8 cellular contexts compared by ENCODE assay signal in the genomic region with DNA sequence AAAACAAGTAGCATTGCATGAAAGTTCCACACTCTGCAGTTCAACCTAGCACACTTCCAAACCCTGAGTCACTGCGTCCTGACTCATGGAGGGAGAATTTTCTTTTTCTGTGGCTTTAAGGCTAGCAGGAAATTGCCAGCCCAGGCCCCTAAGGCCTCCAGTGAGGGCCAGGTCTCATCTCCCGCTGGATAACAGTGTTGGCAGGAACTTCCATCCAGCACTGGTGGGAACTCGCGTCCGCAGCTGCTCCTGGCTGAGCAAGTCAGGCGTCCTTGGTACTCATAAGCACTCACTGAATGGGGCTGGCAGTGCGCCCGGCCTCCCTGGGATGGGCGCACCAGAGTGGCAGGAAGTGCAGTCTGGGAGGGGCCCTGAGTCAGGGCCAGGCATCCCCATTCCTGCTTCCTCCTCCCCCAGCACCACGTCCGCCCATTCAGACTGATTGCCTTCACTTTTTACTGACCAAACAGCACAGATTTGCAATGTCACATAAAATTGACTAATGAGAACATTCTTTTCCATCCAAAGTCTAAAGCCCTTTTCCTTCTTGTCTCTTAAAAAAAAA. TPM values are rescaled to one million over a fixed set of nuclear protein-coding genes. Genes with fewer than 3 reads are reported as not detected.
DNase-seq lines count a peak whose midpoint lies in the region; ATAC-seq, FAIRE-seq and TF ChIP-seq lines count a peak whose summit lies in the region.

No MANE protein-coding gene starts in this region.

- H3K36me3 ChIP-seq in liver (ENCODE audit: control insufficient read depth in 4 of 4, insufficient read depth in 3 of 4, low read depth in 1 of 4, low read length in 3 of 4) (no peaks in the 10 kb centered on the region), thoracic aorta (no peaks in the 10 kb centered on the region), neural progenitor cell (no peaks in the 10 kb centered on the region)

- H4K20me1 ChIP-seq in H9 (ENCODE audit: control insufficient read depth, insufficient read depth, insufficient read length) (no peaks in the 10 kb centered on the region), neural progenitor cell (ENCODE audit: low read depth) (no peaks in the 10 kb centered on the region)

- H3K4ac ChIP-seq in H9 (ENCODE audit: low read depth, low read length) = no peak overlapping the region

- no peak overlapping the region for H4K5ac ChIP-seq in H9 (ENCODE audit: insufficient read length, low read depth, low read length)

- no peak overlapping the region for H3K18ac ChIP-seq in H9 (ENCODE audit: insufficient read length, low read depth, low read length)

- H3K79me1 ChIP-seq in H9 (ENCODE audit: insufficient read depth, low read depth, low read length, poor library complexity, severe bottlenecking) = no peaks in the 10 kb centered on the region

- H3K4me1 Mint-ChIP-seq in H9 (peaks cover 5 to 11% of the 10 kb centered on the region in 2 experiments; a peak in 3 of 4 replicates), neural progenitor cell (peaks cover 5% of the 10 kb centered on the region)

- no peak overlapping the region for H2BK120ac ChIP-seq in H9 (ENCODE audit: low read depth, low read length, poor library complexity, severe bottlenecking)

- H3K36me3 Mint-ChIP-seq in H9 (ENCODE audit: insufficient read depth in 1 of 3, low read depth in 3 of 3) (no peaks in the 10 kb centered on the region; a peak in 1 of 7 replicates), neural progenitor cell (no peaks in the 10 kb centered on the region)

- H3K27ac Mint-ChIP-seq in H9 (no peak overlapping the region), neural progenitor cell (no peak overlapping the region)

- no peak overlapping the region for H4K8ac ChIP-seq in H9 (replicated peaks; ENCODE audit: insufficient read length, low read depth, low read length)

- no peak overlapping the region for H2BK20ac ChIP-seq in H9 (ENCODE audit: low read depth, low read length, poor library complexity, severe bottlenecking)

- H3K27me3 Mint-ChIP-seq in H9 (ENCODE audit: low read depth) = peaks cover 2% of the 10 kb centered on the region
- peaks cover 9% of the 10 kb centered on the region for H3K27me3 Mint-ChIP-seq in neural progenitor cell (ENCODE audit: insufficient read depth, low read depth)

- H3K23ac ChIP-seq in H9 (ENCODE audit: insufficient read length, low read depth, low read length) = no peak overlapping the region

- no peaks in the 10 kb centered on the region for H3K23me2 ChIP-seq in H9 (ENCODE audit: insufficient read length, low read depth, low read length, poor library complexity, severe bottlenecking)

- no peak overlapping the region for H2BK5ac ChIP-seq in H9 (ENCODE audit: insufficient read length, low read length)

- no peak overlapping the region for H2AK5ac ChIP-seq in H9 (ENCODE audit: insufficient read length, low read length)

- ATAC-seq in thoracic aorta (ENCODE audit: insufficient number of reproducible peaks, low FRiP score, low read depth) = peak; percentile 90

- in situ Hi-C loops in GM13977 (cut with MboI; ENCODE audit: low pct_unique_long_range_greater_than_20kb, low sequenced_read_pairs, unreplicated experiment) = no loop called here

- H2BK12ac ChIP-seq in H9 (ENCODE audit: insufficient read length, low read depth, low read length) = no peak overlapping the region

- H3K4me3 Mint-ChIP-seq in H9 = no peak overlapping the region
- H3K4me3 Mint-ChIP-seq in neural progenitor cell = no peak overlapping the region

- H3K9me3 ChIP-seq in H9 (ENCODE audit: control insufficient read depth, low read depth, low read length) (no peaks in the 10 kb centered on the region), liver (ENCODE audit: control insufficient read depth in 4 of 4, low read length in 3 of 4) (no peaks in the 10 kb centered on the region), thoracic aorta (no peaks in the 10 kb centered on the region), neural progenitor cell (ENCODE audit: low read depth) (no peaks in the 10 kb centered on the region)

- no CpG with 5 or more reads among the region's 11 CpGs for WGBS in H9 (ENCODE audit: extremely low coverage, insufficient read length, low lambda C conversion rate)
- 53% methylated on average over 11 of the region's 11 CpGs for WGBS in liver

- no peaks in the 10 kb centered on the region for H3F3A ChIP-seq in neural progenitor cell (ENCODE audit: low read depth)

- H3K79me2 ChIP-seq in H9 (ENCODE audit: insufficient read depth, low read length) = no peaks in the 10 kb centered on the region
- H3K79me2 ChIP-seq in neural progenitor cell (ENCODE audit: low read depth) = no peaks in the 10 kb centered on the region

- H4K91ac ChIP-seq in H9 (ENCODE audit: insufficient read length, low read depth, low read length) = no peak overlapping the region

- no peak overlapping the region for H3K9ac ChIP-seq in H9 (ENCODE audit: extremely low read depth, insufficient read length, low read length)
- no peak overlapping the region for H3K9ac ChIP-seq in liver (ENCODE audit: low read depth in 1 of 2, low read length in 2 of 2)
- no peak overlapping the region for H3K9ac ChIP-seq in neural progenitor cell

- DNase-seq in AG08395 (ENCODE audit: low spot score) (peak; percentile 81), H9 (peak; percentile 57), NOMO-1 treated with dmso at 0.1 percent for 144 hours (lab: John Stamatoyannopoulos, UW; ENCODE audit: unreplicated experiment) (peak; percentile 35), thoracic aorta (ENCODE audit: low spot score) (peak; percentile 97), GM13977 (ENCODE audit: low spot score) (no peak), neural progenitor cell (ENCODE audit: low spot score) (no peak)

- H3K14ac ChIP-seq in H9 (ENCODE audit: insufficient read depth, low read length) = no peak overlapping the region

- no peak overlapping the region for H2BK15ac ChIP-seq in H9 (ENCODE audit: low read depth, low read length)

- TF ChIP-seq CTCF in H9 (conservative IDR thresholded peaks at IDR 0.05) (no peak), liver (IDR thresholded peaks at IDR 0.05; ENCODE audit: low read depth, low read length, missing input control) (no peak), thoracic aorta (IDR thresholded peaks at IDR 0.05) (no peak), GM13977 (IDR thresholded peaks at IDR 0.05; ENCODE audit: extremely low read depth, insufficient read depth, missing control alignments) (no peak), neural progenitor cell (IDR thresholded peaks at IDR 0.05) (no peak)

- H3K9me3 Mint-ChIP-seq in H9 = peaks cover 2% of the 10 kb centered on the region in 2 experiments; a peak in 2 of 5 replicates
- peaks cover 2% of the 10 kb centered on the region for H3K9me3 Mint-ChIP-seq in neural progenitor cell

- no peaks in the 10 kb centered on the region for H3K4me1 ChIP-seq in H9 (ENCODE audit: insufficient read depth, low read length)
- peaks cover 0 to 3% (median under 1%) of the 10 kb centered on the region in 4 donors for H3K4me1 ChIP-seq in liver (ENCODE audit: control insufficient read depth in 4 of 4, insufficient read depth in 4 of 4, low read length in 3 of 4)
- peaks cover 26 to 59% of the 10 kb centered on the region in 2 donors for H3K4me1 ChIP-seq in thoracic aorta (ENCODE audit: control insufficient read depth in 1 of 2, low read depth in 2 of 2)
- no peaks in the 10 kb centered on the region for H3K4me1 ChIP-seq in neural progenitor cell

- FAIRE-seq in colon (lab: Jason Lieb, UNC) = peak; percentile 36

- no peak overlapping the region for H3K4me2 ChIP-seq in H9 (ENCODE audit: insufficient read depth, insufficient read length, low read length)
- no peak overlapping the region for H3K4me2 ChIP-seq in neural progenitor cell

- TF ChIP-seq RAD21 in liver (IDR thresholded peaks at IDR 0.05) = peak in 1 of 2 donors; percentile 33

- H3K4me3 ChIP-seq in liver (ENCODE audit: low read depth in 1 of 3, low read length in 3 of 3) (no peak overlapping the region), thoracic aorta (peak overlapping the region; percentile 52), neural progenitor cell (no peak overlapping the region)

- H3T11ph ChIP-seq in H9 (ENCODE audit: low read length) = no peak overlapping the region

- no peak overlapping the region for H3K56ac ChIP-seq in H9 (ENCODE audit: insufficient read length, low read depth, low read length)

- H2AFZ ChIP-seq in H9 (ENCODE audit: low read length) (no peak overlapping the region), neural progenitor cell (replicated peaks) (no peak overlapping the region)

- H3K27me3 ChIP-seq in H9 (ENCODE audit: insufficient read depth, low read length) = no peaks in the 10 kb centered on the region
- no peaks in the 10 kb centered on the region for H3K27me3 ChIP-seq in liver (ENCODE audit: control insufficient read depth in 4 of 4, insufficient read depth in 4 of 4, low read length in 3 of 4)
- no peaks in the 10 kb centered on the region for H3K27me3 ChIP-seq in thoracic aorta (replicated peaks; ENCODE audit: insufficient read depth)
- H3K27me3 ChIP-seq in neural progenitor cell = no peaks in the 10 kb centered on the region

- no peak overlapping the region for H3K27ac ChIP-seq in H9 (ENCODE audit: insufficient read length, low read depth, low read length)
- peak overlapping the region; percentile 56 to 80 for H3K27ac ChIP-seq in liver (ENCODE audit: low read depth in 1 of 2, low read length in 2 of 2)
- peak overlapping the region; percentile 90 to 97 for H3K27ac ChIP-seq in thoracic aorta
- no peak overlapping the region for H3K27ac ChIP-seq in neural progenitor cell

TF ChIP-seq in liver, 16 proteins besides CTCF, POLR2A, EP300 and RAD21:
- TF ChIP-seq NR2F2 (IDR thresholded peaks at IDR 0.05) (peak; percentile 73), JUND (IDR thresholded peaks at IDR 0.05) (peak; percentile 22 to 64), SP1 (IDR thresholded peaks at IDR 0.05) (peak; percentile 63), FOXA2 (IDR thresholded peaks at IDR 0.05) (no peak)

RNA-seq across cellular contexts. Expression of a gene that starts 14.3 kb away (rescaled TPM):
- total RNA-seq in H9 (2021) (5.0 and 5.5 TPM in 2 replicates), liver (1 to 10 TPM; 2.0 to 4.2 TPM), thoracic aorta (10 to 100 TPM; 25.3 to 27.6 TPM), neural progenitor cell (ENCODE audit: low replicate concordance) (1.1 and 1.4 TPM in 2 replicates)
- polyA plus RNA-seq in liver = 1 to 10 TPM; 1.6 to 3.3 TPM

Comparison
In these comparisons a context has a peak if more than half of its experiments do, and no peak if none do; other contexts are left out.
1. DNase-seq: peak in AG08395 (single experiment), H9 (single experiment), NOMO-1 treated with dmso at 0.1 percent for 144 hours (single experiment) and thoracic aorta (single experiment); none in GM13977 (single experiment) and neural progenitor cell (single experiment).
2. H3K27ac ChIP-seq: peak in liver (2 of 2) and thoracic aorta (2 of 2); none in H9 (single experiment) and neural progenitor cell (single experiment).